In genomic region chr7:100613447-100614185, GRCh38 we compare ENCODE assay signal across 10 cellular contexts. TPM values are rescaled to one million over a fixed set of nuclear protein-coding genes. Genes with fewer than 3 reads are reported as not detected.
DNase-seq lines count a peak whose midpoint lies in the region; ATAC-seq and TF ChIP-seq lines count a peak whose summit lies in the region.
"Had no signal": no experiment of that assay in that cellular context is flagged by ENCODE, and none has a peak within 500 bp of the region (broad histone marks: within the 10 kb centered on the region; RNA-seq: fewer than 3 reads in every experiment).

No MANE protein-coding gene starts in this region.

- WGBS in mesenchymal stem cell: 94% methylated on average over 11 of the region's 13 CpGs

- H3K27me3 ChIP-seq in mesenchymal stem cell (ENCODE audit: control insufficient read depth in 1 of 2, insufficient read depth in 1 of 2, low read length in 2 of 2): no peaks in the 10 kb centered on the region
- no peaks in the 10 kb centered on the region for H3K27me3 ChIP-seq in upper lobe of right lung
- no peaks in the 10 kb centered on the region for H3K27me3 ChIP-seq in right atrium auricular region

- peak overlapping the region; percentile 93 for H3K4me2 ChIP-seq in mesenchymal stem cell (ENCODE audit: low read length, poor library complexity, severe bottlenecking)

- H2BK5ac ChIP-seq in mesenchymal stem cell (ENCODE audit: low read depth, low read length, poor library complexity, severe bottlenecking): no peak overlapping the region

- peaks cover 15% of the 10 kb centered on the region for H3K79me1 ChIP-seq in mesenchymal stem cell (replicated peaks; ENCODE audit: low read length, poor library complexity, severe bottlenecking)

- no peak overlapping the region for H3K9ac ChIP-seq in mesenchymal stem cell (ENCODE audit: low read length)

- TF ChIP-seq CTCF in upper lobe of right lung (IDR thresholded peaks at IDR 0.05): no peak
- TF ChIP-seq CTCF in right atrium auricular region (IDR thresholded peaks at IDR 0.05): no peak

- H3K9me3 ChIP-seq in mesenchymal stem cell (ENCODE audit: control insufficient read depth, low read length): no peaks in the 10 kb centered on the region
- no peaks in the 10 kb centered on the region for H3K9me3 ChIP-seq in upper lobe of right lung
- no peaks in the 10 kb centered on the region for H3K9me3 ChIP-seq in right atrium auricular region

- no peak overlapping the region for H3K23ac ChIP-seq in mesenchymal stem cell (ENCODE audit: low read length in 2 of 2)

- intact Hi-C loops in activated T-helper 1 cell treated with anti-CD3 and anti-CD28 coated beads, Interleukin-12 subunit alpha, Interleukin-12 subunit beta, Interleukin-2, Interleukin-4 antibody, amounts not matched to agents 30 ng/mL and 10 ng/mL and 1 ng/mL, durations not matched to agents 14 hours and 24 hours and 36 hours (cut with micrococcal nuclease): loop anchor here (2.0 kb wide), 2 partner anchors 69 to 185 kb away; partner anchors contain the start of genes MEPCE and ZCWPW1
- intact Hi-C loops in upper lobe of right lung (cut with DNase I): loop anchor here (10.0 kb wide), 1 partner anchor 71 kb away; no protein-coding TSS in a partner anchor

- peak overlapping the region; percentile 72 to 84 for H3K4me3 ChIP-seq in mesenchymal stem cell (ENCODE audit: insufficient read depth in 1 of 2, low read depth in 1 of 2, low read length in 2 of 2)
- H3K4me3 ChIP-seq in upper lobe of right lung: peak overlapping the region; percentile 78
- H3K4me3 ChIP-seq in right atrium auricular region: peak overlapping the region in 1 of 2 donors; percentile 70

- H3K14ac ChIP-seq in mesenchymal stem cell (ENCODE audit: low read length in 2 of 2): no peak overlapping the region

- H2BK12ac ChIP-seq in mesenchymal stem cell (ENCODE audit: low read length in 2 of 2): no peak overlapping the region

- no peak for DNase-seq in activated naive CD4-positive, alpha-beta T cell treated with anti-CD3 and anti-CD28 coated beads, Interleukin-2, amount 50 U/mL, for 72 hours (ENCODE audit: low spot score in 2 of 2)
- no peak for DNase-seq in activated T-helper 1 cell treated with anti-CD3 and anti-CD28 coated beads, Interleukin-12 subunit alpha, Interleukin-12 subunit beta, Interleukin-2, Interleukin-4 antibody, amounts not matched to agents 30 ng/mL and 10 ng/mL and 1 ng/mL, durations not matched to agents 14 hours and 24 hours and 36 hours (ENCODE audit: low spot score)
- DNase-seq in mesenchymal stem cell: no peak
- DNase-seq in upper lobe of right lung: no peak
- no peak for DNase-seq in D341Med (ENCODE audit: low spot score)
- no peak for DNase-seq in right atrium auricular region (ENCODE audit: low spot score)
- DNase-seq: effector CD8-positive, alpha-beta T cell had no signal

- no peak overlapping the region for H3K27ac Mint-ChIP-seq in activated naive CD4-positive, alpha-beta T cell treated with anti-CD3 and anti-CD28 coated beads, Interleukin-2, amount 50 U/mL, for 24 hours
- H3K27ac Mint-ChIP-seq in activated naive CD4-positive, alpha-beta T cell treated with anti-CD3 and anti-CD28 coated beads, Interleukin-2, amount 50 U/mL, for 72 hours: peak overlapping the region in 1 of 2 donors; percentile 10
- no peak overlapping the region for H3K27ac Mint-ChIP-seq in activated T-helper 1 cell treated with anti-CD3 and anti-CD28 coated beads, Interleukin-12 subunit alpha, Interleukin-12 subunit beta, Interleukin-2, Interleukin-4 antibody, amounts not matched to agents 30 ng/mL and 10 ng/mL and 1 ng/mL, durations not matched to agents 14 hours and 24 hours and 36 hours

- no peak overlapping the region for H3K4ac ChIP-seq in mesenchymal stem cell (ENCODE audit: low read depth in 1 of 2, low read length in 2 of 2)

- H2AFZ ChIP-seq in mesenchymal stem cell (ENCODE audit: low read depth, low read length): no peak overlapping the region

- H4K8ac ChIP-seq in mesenchymal stem cell (ENCODE audit: low read length): no peak overlapping the region

- H2BK15ac ChIP-seq in mesenchymal stem cell (ENCODE audit: low read depth, poor library complexity, severe bottlenecking): peak overlapping the region; percentile 62

- peaks cover 24% of the 10 kb centered on the region for H3K4me1 Mint-ChIP-seq in activated naive CD4-positive, alpha-beta T cell treated with anti-CD3 and anti-CD28 coated beads, Interleukin-2, amount 50 U/mL, for 24 hours
- H3K4me1 Mint-ChIP-seq in activated T-helper 1 cell treated with anti-CD3 and anti-CD28 coated beads, Interleukin-12 subunit alpha, Interleukin-12 subunit beta, Interleukin-2, Interleukin-4 antibody, amounts not matched to agents 30 ng/mL and 10 ng/mL and 1 ng/mL, durations not matched to agents 14 hours and 24 hours and 36 hours (ENCODE audit: low read depth): peaks cover 22% of the 10 kb centered on the region

- H2BK120ac ChIP-seq in mesenchymal stem cell (ENCODE audit: low read depth, low read length): no peak overlapping the region

- no peak overlapping the region for H4K91ac ChIP-seq in mesenchymal stem cell (ENCODE audit: low read length)

- no peaks in the 10 kb centered on the region for H3K36me3 Mint-ChIP-seq in activated naive CD4-positive, alpha-beta T cell treated with anti-CD3 and anti-CD28 coated beads, Interleukin-2, amount 50 U/mL, for 24 hours
- no peaks in the 10 kb centered on the region for H3K36me3 Mint-ChIP-seq in activated naive CD4-positive, alpha-beta T cell treated with anti-CD3 and anti-CD28 coated beads, Interleukin-2, amount 50 U/mL, for 72 hours
- H3K36me3 Mint-ChIP-seq in activated T-helper 1 cell treated with anti-CD3 and anti-CD28 coated beads, Interleukin-12 subunit alpha, Interleukin-12 subunit beta, Interleukin-2, Interleukin-4 antibody, amounts not matched to agents 30 ng/mL and 10 ng/mL and 1 ng/mL, durations not matched to agents 14 hours and 24 hours and 36 hours (ENCODE audit: low read depth): peaks cover 9% of the 10 kb centered on the region

- peak overlapping the region; percentile 84 for H3K4me3 Mint-ChIP-seq in activated naive CD4-positive, alpha-beta T cell treated with anti-CD3 and anti-CD28 coated beads, Interleukin-2, amount 50 U/mL, for 24 hours
- H3K4me3 Mint-ChIP-seq in activated T-helper 1 cell treated with anti-CD3 and anti-CD28 coated beads, Interleukin-12 subunit alpha, Interleukin-12 subunit beta, Interleukin-2, Interleukin-4 antibody, amounts not matched to agents 30 ng/mL and 10 ng/mL and 1 ng/mL, durations not matched to agents 14 hours and 24 hours and 36 hours: peak overlapping the region; percentile 85

- peaks cover 13% of the 10 kb centered on the region for H3K4me1 ChIP-seq in mesenchymal stem cell (ENCODE audit: control insufficient read depth, insufficient read depth, low read depth, low read length)
- H3K4me1 ChIP-seq in upper lobe of right lung: peaks cover 13% of the 10 kb centered on the region
- peaks cover 0 to 17% of the 10 kb centered on the region in 2 donors for H3K4me1 ChIP-seq in right atrium auricular region

- H3K36me3 ChIP-seq in mesenchymal stem cell (ENCODE audit: control insufficient read depth in 1 of 2, insufficient read depth in 2 of 2, low read depth in 1 of 2, low read length in 2 of 2) (peaks cover 3 to 9% of the 10 kb centered on the region in 2 experiments), upper lobe of right lung (no peaks in the 10 kb centered on the region), right atrium auricular region (no peaks in the 10 kb centered on the region)

- ATAC-seq in activated naive CD4-positive, alpha-beta T cell treated with anti-CD3 and anti-CD28 coated beads, Interleukin-2, amount 50 U/mL, for 72 hours: no peak
- ATAC-seq in upper lobe of right lung (no peak), GM21529 (IDR thresholded peaks at IDR 0.05; ENCODE audit: unreplicated experiment) (no peak)

- H3K9me3 Mint-ChIP-seq in activated naive CD4-positive, alpha-beta T cell treated with anti-CD3 and anti-CD28 coated beads, Interleukin-2, amount 50 U/mL, for 24 hours: no peaks in the 10 kb centered on the region
- H3K9me3 Mint-ChIP-seq in activated naive CD4-positive, alpha-beta T cell treated with anti-CD3 and anti-CD28 coated beads, Interleukin-2, amount 50 U/mL, for 72 hours: no peaks in the 10 kb centered on the region
- H3K9me3 Mint-ChIP-seq in activated T-helper 1 cell treated with anti-CD3 and anti-CD28 coated beads, Interleukin-12 subunit alpha, Interleukin-12 subunit beta, Interleukin-2, Interleukin-4 antibody, amounts not matched to agents 30 ng/mL and 10 ng/mL and 1 ng/mL, durations not matched to agents 14 hours and 24 hours and 36 hours: no peaks in the 10 kb centered on the region

- H3K27ac ChIP-seq in mesenchymal stem cell (ENCODE audit: low read length, poor library complexity, severe bottlenecking) (no peak overlapping the region), upper lobe of right lung (no peak overlapping the region), right atrium auricular region (peak overlapping the region in 1 of 2 donors; percentile 95)

- no peak overlapping the region for H3K18ac ChIP-seq in mesenchymal stem cell (ENCODE audit: low read depth in 1 of 2, low read length in 2 of 2)

- no peak overlapping the region for H2AK5ac ChIP-seq in mesenchymal stem cell (ENCODE audit: low read length, severe bottlenecking)

- H3K27me3 Mint-ChIP-seq in activated naive CD4-positive, alpha-beta T cell treated with anti-CD3 and anti-CD28 coated beads, Interleukin-2, amount 50 U/mL, for 24 hours: no peaks in the 10 kb centered on the region
- peaks cover 7% of the 10 kb centered on the region for H3K27me3 Mint-ChIP-seq in activated T-helper 1 cell treated with anti-CD3 and anti-CD28 coated beads, Interleukin-12 subunit alpha, Interleukin-12 subunit beta, Interleukin-2, Interleukin-4 antibody, amounts not matched to agents 30 ng/mL and 10 ng/mL and 1 ng/mL, durations not matched to agents 14 hours and 24 hours and 36 hours (ENCODE audit: insufficient read depth)

RNA-seq across cellular contexts. Expression of gene MOSPD3, which starts 1.3 kb away (rescaled TPM):
- total RNA-seq in activated naive CD4-positive, alpha-beta T cell treated with anti-CD3 and anti-CD28 coated beads, Interleukin-2, amount 50 U/mL, for 72 hours: 10 to 100 TPM; 20.7 to 28.0 TPM
- 10.3 and 11.5 TPM in 2 replicates for total RNA-seq in activated T-helper 1 cell treated with anti-CD3 and anti-CD28 coated beads, Interleukin-12 subunit alpha, Interleukin-12 subunit beta, Interleukin-2, Interleukin-4 antibody, amounts not matched to agents 30 ng/mL and 10 ng/mL and 1 ng/mL, durations not matched to agents 14 hours and 24 hours and 36 hours
- polyA plus RNA-seq in mesenchymal stem cell (2013, experiment 1 of 2): 25.6 TPM
- 23.4 TPM for polyA plus RNA-seq in mesenchymal stem cell (2013, experiment 2 of 2)
- total RNA-seq in upper lobe of right lung (14.7 TPM), right atrium auricular region (10 to 100 TPM; 11.8 to 13.5 TPM)

RNA-seq across cellular contexts. Expression of gene PCOLCE, which starts 11.5 kb away (rescaled TPM):
- 10 to 100 TPM; 14.8 to 19.6 TPM for total RNA-seq in activated naive CD4-positive, alpha-beta T cell treated with anti-CD3 and anti-CD28 coated beads, Interleukin-2, amount 50 U/mL, for 72 hours
- total RNA-seq in activated T-helper 1 cell treated with anti-CD3 and anti-CD28 coated beads, Interleukin-12 subunit alpha, Interleukin-12 subunit beta, Interleukin-2, Interleukin-4 antibody, amounts not matched to agents 30 ng/mL and 10 ng/mL and 1 ng/mL, durations not matched to agents 14 hours and 24 hours and 36 hours: 4.3 and 4.7 TPM in 2 replicates
- polyA plus RNA-seq in mesenchymal stem cell (2013, experiment 1 of 2): 255 TPM
- 254 TPM for polyA plus RNA-seq in mesenchymal stem cell (2013, experiment 2 of 2)
- total RNA-seq in upper lobe of right lung (57.2 TPM), right atrium auricular region (10 to 100 TPM; 25.4 to 39.0 TPM)

RNA-seq across cellular contexts. Expression of gene FBXO24, which starts 27.5 kb away (rescaled TPM):
- total RNA-seq in activated naive CD4-positive, alpha-beta T cell treated with anti-CD3 and anti-CD28 coated beads, Interleukin-2, amount 50 U/mL, for 72 hours: 1 to 10 TPM; 1.9 to 4.0 TPM
- 0.27 and 0.41 TPM in 2 replicates for total RNA-seq in activated T-helper 1 cell treated with anti-CD3 and anti-CD28 coated beads, Interleukin-12 subunit alpha, Interleukin-12 subunit beta, Interleukin-2, Interleukin-4 antibody, amounts not matched to agents 30 ng/mL and 10 ng/mL and 1 ng/mL, durations not matched to agents 14 hours and 24 hours and 36 hours
- 0.37 TPM for polyA plus RNA-seq in mesenchymal stem cell (2013, experiment 1 of 2)
- polyA plus RNA-seq in mesenchymal stem cell (2013, experiment 2 of 2): 0.33 TPM
- total RNA-seq in upper lobe of right lung (1.4 TPM), right atrium auricular region (under 1 TPM in 1 of 2 donors, not detected in 1; 0.20 TPM)

RNA-seq across cellular contexts. Expression of gene LRCH4, which starts 27.7 kb away (rescaled TPM):
- total RNA-seq in activated naive CD4-positive, alpha-beta T cell treated with anti-CD3 and anti-CD28 coated beads, Interleukin-2, amount 50 U/mL, for 72 hours: 100 to 1,000 TPM in 1 of 2 donors, 10 to 100 TPM in 1; 76.2 to 178 TPM
- total RNA-seq in activated T-helper 1 cell treated with anti-CD3 and anti-CD28 coated beads, Interleukin-12 subunit alpha, Interleukin-12 subunit beta, Interleukin-2, Interleukin-4 antibody, amounts not matched to agents 30 ng/mL and 10 ng/mL and 1 ng/mL, durations not matched to agents 14 hours and 24 hours and 36 hours: 104 and 107 TPM in 2 replicates
- polyA plus RNA-seq in mesenchymal stem cell (2013, experiment 1 of 2): 72.6 TPM
- 68.0 TPM for polyA plus RNA-seq in mesenchymal stem cell (2013, experiment 2 of 2)
- total RNA-seq in upper lobe of right lung (88.0 TPM), right atrium auricular region (10 to 100 TPM; 23.0 to 46.2 TPM)

RNA-seq across cellular contexts. Expression of gene TFR2, which starts 27.7 kb away (rescaled TPM):
- total RNA-seq in activated naive CD4-positive, alpha-beta T cell treated with anti-CD3 and anti-CD28 coated beads, Interleukin-2, amount 50 U/mL, for 72 hours: 10 to 100 TPM; 13.1 to 19.1 TPM
- total RNA-seq in activated T-helper 1 cell treated with anti-CD3 and anti-CD28 coated beads, Interleukin-12 subunit alpha, Interleukin-12 subunit beta, Interleukin-2, Interleukin-4 antibody, amounts not matched to agents 30 ng/mL and 10 ng/mL and 1 ng/mL, durations not matched to agents 14 hours and 24 hours and 36 hours: 13.8 and 15.0 TPM in 2 replicates
- polyA plus RNA-seq in mesenchymal stem cell (2013, experiment 1 of 2): 0.41 TPM
- 0.45 TPM for polyA plus RNA-seq in mesenchymal stem cell (2013, experiment 2 of 2)
- total RNA-seq in upper lobe of right lung (0.41 TPM), right atrium auricular region (under 1 TPM in 1 of 2 donors, not detected in 1; 0.19 TPM)
- total RNA-seq: myocyte had no signal
